1 cellular context compared by ENCODE assay signal in the genomic region with DNA sequence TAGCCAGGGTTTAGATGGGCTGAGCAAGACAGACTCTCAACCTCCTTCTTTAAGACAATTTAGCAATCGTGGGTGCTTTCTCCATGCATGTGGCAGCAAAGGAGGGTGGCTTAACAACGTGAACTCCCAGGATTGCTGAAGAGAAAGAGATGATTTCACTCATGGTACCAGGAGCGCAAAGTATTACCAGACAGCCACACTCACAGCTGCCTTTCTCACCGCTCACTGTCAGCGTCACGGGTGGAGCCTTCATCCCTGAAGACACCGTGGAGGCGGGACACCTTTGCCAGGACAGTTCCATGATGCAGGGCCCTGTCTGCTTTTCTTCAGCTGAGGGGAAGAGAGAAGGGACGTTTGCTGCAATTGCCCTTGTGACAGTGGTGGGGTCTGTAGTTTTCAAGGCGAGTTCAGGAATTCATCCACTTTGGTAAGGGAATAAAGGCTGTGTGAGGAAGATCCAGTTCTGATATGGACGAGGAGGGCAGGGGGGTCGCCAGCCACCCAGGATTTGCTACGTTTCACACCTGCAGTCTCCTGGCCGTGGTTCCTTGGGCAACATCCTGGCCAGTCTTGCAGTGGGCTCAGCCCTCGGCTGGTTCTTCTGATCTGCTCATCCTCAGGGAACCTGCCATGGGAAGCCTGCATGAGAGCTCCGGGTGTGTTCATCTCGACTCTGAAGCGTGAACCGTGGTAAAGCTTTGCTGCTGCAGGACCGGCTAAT.
TF ChIP-seq lines count a peak whose summit lies in the region.

No MANE protein-coding gene starts in this region.

TF ChIP-seq in WTC11, 78 proteins besides CTCF, POLR2A, EP300 and RAD21 (continued from another document):
- TF ChIP-seq, protein P1, sequence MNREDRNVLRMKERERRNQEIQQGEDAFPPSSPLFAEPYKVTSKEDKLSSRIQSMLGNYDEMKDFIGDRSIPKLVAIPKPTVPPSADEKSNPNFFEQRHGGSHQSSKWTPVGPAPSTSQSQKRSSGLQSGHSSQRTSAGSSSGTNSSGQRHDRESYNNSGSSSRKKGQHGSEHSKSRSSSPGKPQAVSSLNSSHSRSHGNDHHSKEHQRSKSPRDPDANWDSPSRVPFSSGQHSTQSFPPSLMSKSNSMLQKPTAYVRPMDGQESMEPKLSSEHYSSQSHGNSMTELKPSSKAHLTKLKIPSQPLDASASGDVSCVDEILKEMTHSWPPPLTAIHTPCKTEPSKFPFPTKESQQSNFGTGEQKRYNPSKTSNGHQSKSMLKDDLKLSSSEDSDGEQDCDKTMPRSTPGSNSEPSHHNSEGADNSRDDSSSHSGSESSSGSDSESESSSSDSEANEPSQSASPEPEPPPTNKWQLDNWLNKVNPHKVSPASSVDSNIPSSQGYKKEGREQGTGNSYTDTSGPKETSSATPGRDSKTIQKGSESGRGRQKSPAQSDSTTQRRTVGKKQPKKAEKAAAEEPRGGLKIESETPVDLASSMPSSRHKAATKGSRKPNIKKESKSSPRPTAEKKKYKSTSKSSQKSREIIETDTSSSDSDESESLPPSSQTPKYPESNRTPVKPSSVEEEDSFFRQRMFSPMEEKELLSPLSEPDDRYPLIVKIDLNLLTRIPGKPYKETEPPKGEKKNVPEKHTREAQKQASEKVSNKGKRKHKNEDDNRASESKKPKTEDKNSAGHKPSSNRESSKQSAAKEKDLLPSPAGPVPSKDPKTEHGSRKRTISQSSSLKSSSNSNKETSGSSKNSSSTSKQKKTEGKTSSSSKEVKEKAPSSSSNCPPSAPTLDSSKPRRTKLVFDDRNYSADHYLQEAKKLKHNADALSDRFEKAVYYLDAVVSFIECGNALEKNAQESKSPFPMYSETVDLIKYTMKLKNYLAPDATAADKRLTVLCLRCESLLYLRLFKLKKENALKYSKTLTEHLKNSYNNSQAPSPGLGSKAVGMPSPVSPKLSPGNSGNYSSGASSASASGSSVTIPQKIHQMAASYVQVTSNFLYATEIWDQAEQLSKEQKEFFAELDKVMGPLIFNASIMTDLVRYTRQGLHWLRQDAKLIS (CRISPR knock-in tag; IDR thresholded peaks at IDR 0.05; ENCODE audit: borderline replicate concordance): no peak
- TF ChIP-seq, protein P2, sequence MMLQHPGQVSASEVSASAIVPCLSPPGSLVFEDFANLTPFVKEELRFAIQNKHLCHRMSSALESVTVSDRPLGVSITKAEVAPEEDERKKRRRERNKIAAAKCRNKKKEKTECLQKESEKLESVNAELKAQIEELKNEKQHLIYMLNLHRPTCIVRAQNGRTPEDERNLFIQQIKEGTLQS (CRISPR knock-in tag; conservative IDR thresholded peaks at IDR 0.05): no peak
- TF ChIP-seq STAT6 (CRISPR knock-in tag; conservative IDR thresholded peaks at IDR 0.05; ENCODE audit: low read depth) (no peak), TP53 (CRISPR knock-in tag; IDR thresholded peaks at IDR 0.05) (no peak), PRRX2 (CRISPR knock-in tag; IDR thresholded peaks at IDR 0.05) (no peak), RELA (CRISPR knock-in tag; IDR thresholded peaks at IDR 0.05; ENCODE audit: borderline replicate concordance) (no peak), ARID4B (CRISPR knock-in tag; IDR thresholded peaks at IDR 0.05; ENCODE audit: borderline replicate concordance) (no peak), ERG (CRISPR knock-in tag; IDR thresholded peaks at IDR 0.05) (no peak), FOXJ3 (CRISPR knock-in tag; IDR thresholded peaks at IDR 0.05; ENCODE audit: borderline replicate concordance) (no peak), AR (CRISPR knock-in tag; IDR thresholded peaks at IDR 0.05) (no peak), ZMAT4 (CRISPR knock-in tag; IDR thresholded peaks at IDR 0.05) (no peak)
- TF ChIP-seq, protein P3, sequence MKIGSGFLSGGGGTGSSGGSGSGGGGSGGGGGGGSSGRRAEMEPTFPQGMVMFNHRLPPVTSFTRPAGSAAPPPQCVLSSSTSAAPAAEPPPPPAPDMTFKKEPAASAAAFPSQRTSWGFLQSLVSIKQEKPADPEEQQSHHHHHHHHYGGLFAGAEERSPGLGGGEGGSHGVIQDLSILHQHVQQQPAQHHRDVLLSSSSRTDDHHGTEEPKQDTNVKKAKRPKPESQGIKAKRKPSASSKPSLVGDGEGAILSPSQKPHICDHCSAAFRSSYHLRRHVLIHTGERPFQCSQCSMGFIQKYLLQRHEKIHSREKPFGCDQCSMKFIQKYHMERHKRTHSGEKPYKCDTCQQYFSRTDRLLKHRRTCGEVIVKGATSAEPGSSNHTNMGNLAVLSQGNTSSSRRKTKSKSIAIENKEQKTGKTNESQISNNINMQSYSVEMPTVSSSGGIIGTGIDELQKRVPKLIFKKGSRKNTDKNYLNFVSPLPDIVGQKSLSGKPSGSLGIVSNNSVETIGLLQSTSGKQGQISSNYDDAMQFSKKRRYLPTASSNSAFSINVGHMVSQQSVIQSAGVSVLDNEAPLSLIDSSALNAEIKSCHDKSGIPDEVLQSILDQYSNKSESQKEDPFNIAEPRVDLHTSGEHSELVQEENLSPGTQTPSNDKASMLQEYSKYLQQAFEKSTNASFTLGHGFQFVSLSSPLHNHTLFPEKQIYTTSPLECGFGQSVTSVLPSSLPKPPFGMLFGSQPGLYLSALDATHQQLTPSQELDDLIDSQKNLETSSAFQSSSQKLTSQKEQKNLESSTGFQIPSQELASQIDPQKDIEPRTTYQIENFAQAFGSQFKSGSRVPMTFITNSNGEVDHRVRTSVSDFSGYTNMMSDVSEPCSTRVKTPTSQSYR (CRISPR knock-in tag; IDR thresholded peaks at IDR 0.05): no peak
- TF ChIP-seq, protein P4, sequence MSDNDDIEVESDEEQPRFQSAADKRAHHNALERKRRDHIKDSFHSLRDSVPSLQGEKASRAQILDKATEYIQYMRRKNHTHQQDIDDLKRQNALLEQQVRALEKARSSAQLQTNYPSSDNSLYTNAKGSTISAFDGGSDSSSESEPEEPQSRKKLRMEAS (CRISPR knock-in tag; IDR thresholded peaks at IDR 0.05): no peak
- TF ChIP-seq, protein P5, sequence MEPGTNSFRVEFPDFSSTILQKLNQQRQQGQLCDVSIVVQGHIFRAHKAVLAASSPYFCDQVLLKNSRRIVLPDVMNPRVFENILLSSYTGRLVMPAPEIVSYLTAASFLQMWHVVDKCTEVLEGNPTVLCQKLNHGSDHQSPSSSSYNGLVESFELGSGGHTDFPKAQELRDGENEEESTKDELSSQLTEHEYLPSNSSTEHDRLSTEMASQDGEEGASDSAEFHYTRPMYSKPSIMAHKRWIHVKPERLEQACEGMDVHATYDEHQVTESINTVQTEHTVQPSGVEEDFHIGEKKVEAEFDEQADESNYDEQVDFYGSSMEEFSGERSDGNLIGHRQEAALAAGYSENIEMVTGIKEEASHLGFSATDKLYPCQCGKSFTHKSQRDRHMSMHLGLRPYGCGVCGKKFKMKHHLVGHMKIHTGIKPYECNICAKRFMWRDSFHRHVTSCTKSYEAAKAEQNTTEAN (CRISPR knock-in tag; IDR thresholded peaks at IDR 0.05): no peak
TF ChIP-seq in WTC11: peak in this region for 0.
